In genomic region chr19:50330365-50331078, GRCh38 we compare ENCODE assay signal across 9 cellular contexts. TPM values are rescaled to one million over a fixed set of nuclear protein-coding genes. Genes with fewer than 3 reads are reported as not detected.
DNase-seq lines count a peak whose midpoint lies in the region; ATAC-seq and TF ChIP-seq lines count a peak whose summit lies in the region.
"Had no signal": no experiment of that assay in that cellular context is flagged by ENCODE, and none has a peak within 500 bp of the region (broad histone marks: within the 10 kb centered on the region; RNA-seq: fewer than 3 reads in every experiment).

No MANE protein-coding gene starts in this region.

- intact Hi-C loops in naive thymus-derived CD4-positive, alpha-beta T cell (cut with micrococcal nuclease), result loop anchor here (2.0 to 10.0 kb wide), 4 partner anchors 394 to 1264 kb away; partner anchors contain the start of genes AKT1S1 (in 1 of the 2), CLDND2 (in 1 of the 2), CLEC11A (in 1 of the 2) and ETFB (in 1 of the 2)

- H3K27ac Mint-ChIP-seq in naive thymus-derived CD4-positive, alpha-beta T cell, result peak overlapping the region in 7 of 9 donors; percentile 53 to 96 (median 89)

- H3K4me3 ChIP-seq in DOHH2 (ENCODE audit: low read length) (peak overlapping the region; percentile 84), epithelial cell of proximal tubule (ENCODE audit: low read depth, low read length) (peak overlapping the region; percentile 70)
- H3K4me3 ChIP-seq in naive thymus-derived CD4-positive, alpha-beta T cell (ENCODE audit: low read length), result peak overlapping the region; percentile 32
- H3K4me3 ChIP-seq: SJSA1 had no signal

- peaks cover 43 to 74% (median 66%) of the 10 kb centered on the region in 7 donors for H3K4me1 Mint-ChIP-seq in naive thymus-derived CD4-positive, alpha-beta T cell

- POLR2A ChIA-PET in naive thymus-derived CD4-positive, alpha-beta T cell (lab: Charles Lee), result no interaction called here

- H3K9me3 ChIP-seq in DOHH2 (ENCODE audit: control insufficient read depth, insufficient read depth, low read length), result no peaks in the 10 kb centered on the region
- peaks cover 0 to 14% (median 0%) of the 10 kb centered on the region in 3 experiments for H3K9me3 ChIP-seq in naive thymus-derived CD4-positive, alpha-beta T cell (ENCODE audit: control insufficient read depth in 2 of 3, low read length in 3 of 3)

- DNase-seq in NCI-H510A treated with DMSO at 0.1 percent for 48 hours (lab: John Stamatoyannopoulos, UW) (peak; percentile 84), epithelial cell of proximal tubule (ENCODE audit: low read depth) (no peak)
- DNase-seq in activated CD8-positive, alpha-beta memory T cell treated with anti-CD3 and anti-CD28 coated beads for 4 hours (ENCODE audit: low read depth in 2 of 2), result peak; percentile 28 to 69
- DNase-seq in naive thymus-derived CD4-positive, alpha-beta T cell, result peak; percentile 58 to 93 (median 73)
- peak; percentile 69 for DNase-seq in stimulated activated CD8-positive, alpha-beta memory T cell treated with anti-CD3 and anti-CD28 coated beads, Interleukin-7, amount 100 ng/mL, for 24 hours (ENCODE audit: low read depth)

- H3K4me1 ChIP-seq in DOHH2 (ENCODE audit: control insufficient read depth, low read length), result peaks cover 85% of the 10 kb centered on the region
- peaks cover 42 to 62% of the 10 kb centered on the region in 2 donors for H3K4me1 ChIP-seq in naive thymus-derived CD4-positive, alpha-beta T cell (ENCODE audit: control insufficient read depth in 2 of 2, insufficient read depth in 2 of 2, low read length in 2 of 2)

- peaks cover 0 to 26% (median 10%) of the 10 kb centered on the region in 11 donors for H3K9me3 Mint-ChIP-seq in naive thymus-derived CD4-positive, alpha-beta T cell

- ATAC-seq in HG03045 (IDR thresholded peaks at IDR 0.05; ENCODE audit: unreplicated experiment) (peak; percentile 26), HG02884 (IDR thresholded peaks at IDR 0.05; ENCODE audit: unreplicated experiment) (no peak)
- ATAC-seq in naive thymus-derived CD4-positive, alpha-beta T cell, result peak; percentile 58

- peaks cover 21% of the 10 kb centered on the region for H4K20me1 ChIP-seq in DOHH2 (ENCODE audit: control insufficient read depth, insufficient read depth, low read depth, low read length)

- peak overlapping the region; percentile 99 for H3K4me2 ChIP-seq in DOHH2 (ENCODE audit: low read length)

- peak overlapping the region; percentile 85 for H3K27ac ChIP-seq in DOHH2 (ENCODE audit: low read depth, low read length)
- peak overlapping the region; percentile 46 for H3K27ac ChIP-seq in naive thymus-derived CD4-positive, alpha-beta T cell (ENCODE audit: low read depth, low read length)
- H3K27ac ChIP-seq: SJSA1 had no signal

- H3K36me3 ChIP-seq in DOHH2 (ENCODE audit: control insufficient read depth, low read length), result peaks cover 36% of the 10 kb centered on the region
- H3K36me3 ChIP-seq in naive thymus-derived CD4-positive, alpha-beta T cell (ENCODE audit: control insufficient read depth in 2 of 3, insufficient read depth in 3 of 3, low read length in 3 of 3), result no peaks in the 10 kb centered on the region
- H3K36me3 ChIP-seq: SJSA1 had no signal

- CTCF ChIA-PET in naive thymus-derived CD4-positive, alpha-beta T cell (lab: Charles Lee), result no interaction called here

- TF ChIP-seq CTCF in DOHH2 (IDR thresholded peaks at IDR 0.05; ENCODE audit: low read depth, low read length, poor library complexity, severe bottlenecking), result no peak
- TF ChIP-seq CTCF in epithelial cell of proximal tubule (conservative IDR thresholded peaks at IDR 0.05; ENCODE audit: low read depth, low read length), result no peak

- peaks cover 25% of the 10 kb centered on the region for H3K27me3 ChIP-seq in DOHH2 (ENCODE audit: control insufficient read depth, low read length)
- peaks cover 15 to 28% of the 10 kb centered on the region in 2 donors for H3K27me3 ChIP-seq in naive thymus-derived CD4-positive, alpha-beta T cell (ENCODE audit: control insufficient read depth in 2 of 2, insufficient read depth in 2 of 2, low read length in 2 of 2)

- H3K4me3 Mint-ChIP-seq in naive thymus-derived CD4-positive, alpha-beta T cell, result peak overlapping the region; percentile 72 to 97 (median 86)

- H3F3A ChIP-seq in DOHH2 (ENCODE audit: control insufficient read depth, insufficient read depth), result peaks cover 27% of the 10 kb centered on the region

- peaks cover 20 to 58% (median 44%) of the 10 kb centered on the region in 5 donors for H3K27me3 Mint-ChIP-seq in naive thymus-derived CD4-positive, alpha-beta T cell

- no peaks in the 10 kb centered on the region for H3K9me2 ChIP-seq in DOHH2 (replicated peaks; ENCODE audit: control insufficient read depth, low read length)

- peaks cover 0 to 18% (median 4%) of the 10 kb centered on the region in 5 donors for H3K36me3 Mint-ChIP-seq in naive thymus-derived CD4-positive, alpha-beta T cell

- peaks cover 22% of the 10 kb centered on the region for H3K79me2 ChIP-seq in DOHH2 (ENCODE audit: control insufficient read depth, low read length)

RNA-seq across cellular contexts. Expression of gene KCNC3, which starts 1.3 kb away (rescaled TPM):
- total RNA-seq in epithelial cell of proximal tubule, result 0.07 and 0.35 TPM in 2 replicates
- total RNA-seq in naive thymus-derived CD4-positive, alpha-beta T cell, result 10 to 100 TPM in 1 of 5 experiments, 1 to 10 TPM in 4; 1.9 to 11.1 (median 2.4) TPM
- polyA plus RNA-seq in naive thymus-derived CD4-positive, alpha-beta T cell, result not detected
- total RNA-seq: SJSA1 had no signal

RNA-seq across cellular contexts. Expression of gene NAPSA, which starts 34.9 kb away (rescaled TPM):
- total RNA-seq in epithelial cell of proximal tubule, result 0.14 and 3.3 TPM in 2 replicates
- 1 to 10 TPM in 4 of 5 experiments, under 1 TPM in 1; 0.72 to 8.2 (median 4.5) TPM for total RNA-seq in naive thymus-derived CD4-positive, alpha-beta T cell
- polyA plus RNA-seq in naive thymus-derived CD4-positive, alpha-beta T cell, result 1 to 10 TPM; 1.2 to 1.6 TPM
- total RNA-seq: SJSA1 had no signal

RNA-seq across cellular contexts. Expression of gene NR1H2, which starts 45.7 kb away (rescaled TPM):
- total RNA-seq in epithelial cell of proximal tubule, result 56.4 and 67.5 TPM in 2 replicates
- total RNA-seq in naive thymus-derived CD4-positive, alpha-beta T cell, result 100 to 1,000 TPM in 4 of 5 experiments, 10 to 100 TPM in 1; 66.6 to 284 (median 114) TPM
- polyA plus RNA-seq in naive thymus-derived CD4-positive, alpha-beta T cell, result 100 to 1,000 TPM in 1 of 2 donors, 10 to 100 TPM in 1; 82.7 to 128 TPM

RNA-seq across cellular contexts. Expression of gene POLD1, which starts 53.6 kb away (rescaled TPM):
- 89.4 and 90.6 TPM in 2 replicates for total RNA-seq in epithelial cell of proximal tubule
- total RNA-seq in naive thymus-derived CD4-positive, alpha-beta T cell, result 100 to 1,000 TPM in 1 of 5 experiments, 10 to 100 TPM in 4; 26.0 to 110 (median 40.8) TPM
- polyA plus RNA-seq in naive thymus-derived CD4-positive, alpha-beta T cell, result 10 to 100 TPM; 30.5 to 44.3 TPM

Comparison
In these comparisons a context has a peak if more than half of its experiments do, and no peak if none do; other contexts are left out.
1. H3K4me3 ChIP-seq: peak in every context shown above with its lines; median percentile 84 in DOHH2; 70 in epithelial cell of proximal tubule; 32 in naive thymus-derived CD4-positive, alpha-beta T cell.